Comparison of ENCODE assay signal across 19 cellular contexts in genomic region chr17:61947367-61948078, GRCh38. TPM values are rescaled to one million over a fixed set of nuclear protein-coding genes. Genes with fewer than 3 reads are reported as not detected.
A peak's percentile ranks its signal among the peaks of the same experiment; 100 is the strongest.
DNase-seq lines count a peak whose midpoint lies in the region; ATAC-seq and TF ChIP-seq lines count a peak whose summit lies in the region.
"Had no signal": no experiment of that assay in that cellular context is flagged by ENCODE, and none has a peak within 500 bp of the region (broad histone marks: within the 10 kb centered on the region; RNA-seq: fewer than 3 reads in every experiment).

No MANE protein-coding gene starts in this region.

- peaks cover 0 to 12% of the 10 kb centered on the region in 2 donors for H3K36me3 Mint-ChIP-seq in activated T-cell treated with anti-CD3 and anti-CD28 coated beads, Interleukin-2, amount 50 U/mL, for 72 hours (ENCODE audit: insufficient read depth in 2 of 2)

- no peaks in the 10 kb centered on the region for H3K27me3 Mint-ChIP-seq in activated T-cell treated with anti-CD3 and anti-CD28 coated beads, Interleukin-2, amount 50 U/mL, for 72 hours (ENCODE audit: low read depth)
- H3K27me3 Mint-ChIP-seq: B cell; CD4-positive, alpha-beta T cell; IgD-negative memory B cell had no signal

- TF ChIP-seq CTCF in mucosa of descending colon (IDR thresholded peaks at IDR 0.05) = no peak

- H3K4me3 ChIP-seq in mucosa of descending colon = no peak overlapping the region
- H3K4me3 ChIP-seq: HAP-1 had no signal

- peaks cover 5% of the 10 kb centered on the region for H3K4me1 Mint-ChIP-seq in activated T-cell treated with anti-CD3 and anti-CD28 coated beads, Interleukin-2, amount 50 U/mL, for 72 hours (ENCODE audit: low read depth)
- H3K4me1 Mint-ChIP-seq: B cell, IgD-negative memory B cell had no signal

- H3K4me3 Mint-ChIP-seq in activated T-cell treated with anti-CD3 and anti-CD28 coated beads, Interleukin-2, amount 50 U/mL, for 72 hours = no peak overlapping the region
- H3K4me3 Mint-ChIP-seq: B cell; CD4-positive, alpha-beta T cell; IgD-negative memory B cell had no signal

- H3K4me1 ChIP-seq in mucosa of descending colon (ENCODE audit: low read depth) = no peaks in the 10 kb centered on the region
- H3K4me1 ChIP-seq: HAP-1 had no signal

- no peaks in the 10 kb centered on the region for H3K9me3 Mint-ChIP-seq in activated T-cell treated with anti-CD3 and anti-CD28 coated beads, Interleukin-2, amount 50 U/mL, for 72 hours
- H3K9me3 Mint-ChIP-seq: CD4-positive, alpha-beta T cell; IgD-negative memory B cell had no signal

- H3K27ac Mint-ChIP-seq in activated T-cell treated with anti-CD3 and anti-CD28 coated beads, Interleukin-2, amount 50 U/mL, for 72 hours = peak overlapping the region; percentile 24
- H3K27ac Mint-ChIP-seq: B cell, IgD-negative memory B cell had no signal

- no peak for ATAC-seq in activated T-cell treated with anti-CD3 and anti-CD28 coated beads, Interleukin-2, amount 50 U/mL, for 72 hours (replicated peaks in 1 of 2)
- peak; percentile 81 for ATAC-seq in mucosa of descending colon
- ATAC-seq in HG02759 (IDR thresholded peaks at IDR 0.05; ENCODE audit: unreplicated experiment) = no peak

- H3K9me3 ChIP-seq in mucosa of descending colon = no peaks in the 10 kb centered on the region
- H3K9me3 ChIP-seq: HAP-1 had no signal

- peaks cover 6% of the 10 kb centered on the region for H3K36me3 ChIP-seq in mucosa of descending colon (ENCODE audit: low read depth)

- DNase-seq in activated T-cell treated with anti-CD3 and anti-CD28 coated beads, Interleukin-2, amount 50 U/mL, for 72 hours = no peak
- DNase-seq in activated T-cell treated with anti-CD3 and anti-CD28 coated beads for 4 hours (no peak), NCI-H526 treated with DMSO at 0.1 percent for 48 hours (lab: John Stamatoyannopoulos, UW) (peak; percentile 65), mucosa of descending colon (no peak), cerebellar cortex (ENCODE audit: low spot score) (no peak), ecto neural progenitor cell (ENCODE audit: low spot score) (no peak), KG1 (lab: John Stamatoyannopoulos, UW) (no peak)
- DNase-seq: 8988T; ACHN; C1 segment of cervical spinal cord; CD4-positive, alpha-beta T cell; DMS153; DMS79 treated with DMSO at 0.1 percent for 48 hours; EL; GOT3 had no signal

- intact Hi-C loops in mucosa of descending colon (cut with DNase I, micrococcal nuclease) = no loop called here

RNA-seq across cellular contexts. Expression of gene INTS2, which starts 19.7 kb away (rescaled TPM):
- 10 to 100 TPM; 26.1 to 29.5 TPM for total RNA-seq in activated T-cell treated with anti-CD3 and anti-CD28 coated beads, Interleukin-2, amount 50 U/mL, for 72 hours
- 10 to 100 TPM in 2 of 3 donors, 1 to 10 TPM in 1; 9.2 to 12.0 (median 11.7) TPM for total RNA-seq in mucosa of descending colon
